ENCODE assay signal across 1 cellular context in genomic region chr4:105192910-105193309, GRCh38.
TF ChIP-seq lines count a peak whose summit lies in the region.

No MANE protein-coding gene starts in this region.

TF ChIP-seq in HepG2, 621 proteins besides CTCF, POLR2A, EP300 and RAD21 (continued from another document):
- no peak for TF ChIP-seq CERS6 (CRISPR knock-in tag; IDR thresholded peaks at IDR 0.05)
- TF ChIP-seq CBFB (CRISPR knock-in tag; IDR thresholded peaks at IDR 0.05), result no peak
- TF ChIP-seq ZNF30 (CRISPR knock-in tag; IDR thresholded peaks at IDR 0.05), result no peak
- TF ChIP-seq HOXA3 (CRISPR knock-in tag; IDR thresholded peaks at IDR 0.05), result no peak
- peak; percentile 61 for TF ChIP-seq HNF4A (CRISPR knock-in tag; IDR thresholded peaks at IDR 0.05)
- peak; percentile 56 for TF ChIP-seq ZMYM4 (CRISPR knock-in tag; IDR thresholded peaks at IDR 0.05)
- TF ChIP-seq ZNF549 (CRISPR knock-in tag; IDR thresholded peaks at IDR 0.05), result no peak
